Comparison of ENCODE assay signal across 8 cellular contexts in the genomic region with DNA sequence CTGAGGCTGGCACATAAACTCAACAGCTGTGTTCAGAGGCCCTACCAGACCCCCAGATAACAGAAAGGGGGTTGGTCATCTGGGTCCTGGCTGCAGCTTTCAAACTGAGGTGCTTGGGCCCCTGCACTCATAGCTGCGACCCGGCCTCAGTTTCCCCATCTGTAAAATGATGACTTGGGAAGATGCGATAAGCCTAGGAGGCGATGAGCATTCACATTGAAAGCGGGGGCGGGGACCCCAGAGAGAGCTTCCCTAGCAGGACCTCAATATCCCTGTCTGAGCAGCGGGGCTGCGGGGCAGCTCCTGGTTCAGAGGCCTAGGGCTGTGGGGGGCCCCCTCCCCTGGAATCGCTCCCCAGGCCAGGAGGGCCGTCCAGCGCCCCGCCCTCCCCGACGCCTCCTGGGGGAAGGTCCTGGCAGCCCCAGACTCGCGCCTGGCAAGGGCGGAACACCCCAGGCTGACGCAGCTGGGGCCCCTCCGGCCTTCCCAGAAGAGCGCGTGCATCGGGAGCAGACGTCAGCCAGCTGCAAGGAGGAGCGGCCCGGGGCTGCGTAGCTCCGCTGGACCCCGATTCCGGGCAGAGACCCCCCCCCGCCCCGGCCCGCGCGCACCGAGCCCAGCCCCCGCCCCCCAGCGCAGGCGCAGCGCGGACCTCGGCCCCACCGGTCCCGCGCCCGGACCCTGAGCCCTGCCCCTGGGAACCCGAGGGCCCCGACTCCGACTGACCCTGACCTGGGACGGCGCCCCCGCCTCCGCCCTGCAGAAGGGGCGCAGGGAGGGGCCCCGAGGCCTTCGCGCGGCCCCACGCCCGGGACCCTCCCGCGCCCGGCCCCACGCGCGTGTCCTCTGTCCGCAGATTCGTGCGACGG. TPM values are rescaled to one million over a fixed set of nuclear protein-coding genes. Genes with fewer than 3 reads are reported as not detected.
DNase-seq lines count a peak whose midpoint lies in the region; ATAC-seq and TF ChIP-seq lines count a peak whose summit lies in the region.

No MANE protein-coding gene starts in this region.

- peak; percentile 7 for ATAC-seq in GM21717 (IDR thresholded peaks at IDR 0.05; ENCODE audit: unreplicated experiment)

- H3K9me3 ChIP-seq in neural cell (ENCODE audit: low read length): no peaks in the 10 kb centered on the region

- peak overlapping the region; percentile 88 for H3K9ac ChIP-seq in neural cell (ENCODE audit: low read length)

- no peak for TF ChIP-seq RAD21 in neural cell (conservative IDR thresholded peaks at IDR 0.05)

- peak overlapping the region; percentile 62 for H3K27ac ChIP-seq in neural cell (ENCODE audit: low read length)

- TF ChIP-seq CTCF in LNCaP clone FGC (IDR thresholded peaks at IDR 0.05; ENCODE audit: control insufficient read depth, extremely low read depth, insufficient read depth) (no peak), neural cell (IDR thresholded peaks at IDR 0.05; ENCODE audit: poor library complexity, severe bottlenecking) (no peak)

- H3F3A ChIP-seq in neural cell (ENCODE audit: insufficient read depth, low read length, poor library complexity, severe bottlenecking): no peaks in the 10 kb centered on the region

- peak overlapping the region; percentile 62 for H3K4me2 ChIP-seq in neural cell (ENCODE audit: low read length)

- H3K79me2 ChIP-seq in neural cell (replicated peaks; ENCODE audit: insufficient read depth, low read length): no peaks in the 10 kb centered on the region

- H4K20me1 ChIP-seq in neural cell (ENCODE audit: insufficient read depth): no peaks in the 10 kb centered on the region

- H2AFZ ChIP-seq in neural cell (ENCODE audit: low read depth, low read length): no peak overlapping the region

- no peaks in the 10 kb centered on the region for H3K9me2 ChIP-seq in neural cell (ENCODE audit: insufficient read depth, low read length)

- H3K36me3 ChIP-seq in neural cell (ENCODE audit: insufficient read depth, low read length): no peaks in the 10 kb centered on the region

- peak; percentile 63 for TF ChIP-seq EP300 in neural cell (conservative IDR thresholded peaks at IDR 0.05; ENCODE audit: poor library complexity, severe bottlenecking)

- DNase-seq in GF-D8 (lab: John Stamatoyannopoulos, UW): peak; percentile 19
- no peak for DNase-seq in LNCaP clone FGC (ENCODE audit: low read depth)
- peak; percentile 10 for DNase-seq in activated effector memory CD4-positive, alpha-beta T cell treated with Interleukin-2 at 50 U/mL for 16 hours
- peak; percentile 65 for DNase-seq in fibroblast of the conjunctiva (ENCODE audit: low read depth)
- no peak for DNase-seq in NCI-H2029 treated with DMSO at 0.1 percent for 48 hours (lab: John Stamatoyannopoulos, UW)
- DNase-seq in NK-92 (lab: John Stamatoyannopoulos, UW; ENCODE audit: unreplicated experiment): no peak

- H3K4me3 ChIP-seq in LNCaP clone FGC (ENCODE audit: low read depth, low read length) (peak overlapping the region; percentile 59), neural cell (ENCODE audit: low read length) (peak overlapping the region; percentile 85)

- H3K27me3 ChIP-seq in neural cell (ENCODE audit: insufficient read depth, low read depth, low read length): peaks cover 3% of the 10 kb centered on the region

TF ChIP-seq in neural cell, 6 proteins besides CTCF, POLR2A, EP300 and RAD21:
- TF ChIP-seq, protein P1, sequence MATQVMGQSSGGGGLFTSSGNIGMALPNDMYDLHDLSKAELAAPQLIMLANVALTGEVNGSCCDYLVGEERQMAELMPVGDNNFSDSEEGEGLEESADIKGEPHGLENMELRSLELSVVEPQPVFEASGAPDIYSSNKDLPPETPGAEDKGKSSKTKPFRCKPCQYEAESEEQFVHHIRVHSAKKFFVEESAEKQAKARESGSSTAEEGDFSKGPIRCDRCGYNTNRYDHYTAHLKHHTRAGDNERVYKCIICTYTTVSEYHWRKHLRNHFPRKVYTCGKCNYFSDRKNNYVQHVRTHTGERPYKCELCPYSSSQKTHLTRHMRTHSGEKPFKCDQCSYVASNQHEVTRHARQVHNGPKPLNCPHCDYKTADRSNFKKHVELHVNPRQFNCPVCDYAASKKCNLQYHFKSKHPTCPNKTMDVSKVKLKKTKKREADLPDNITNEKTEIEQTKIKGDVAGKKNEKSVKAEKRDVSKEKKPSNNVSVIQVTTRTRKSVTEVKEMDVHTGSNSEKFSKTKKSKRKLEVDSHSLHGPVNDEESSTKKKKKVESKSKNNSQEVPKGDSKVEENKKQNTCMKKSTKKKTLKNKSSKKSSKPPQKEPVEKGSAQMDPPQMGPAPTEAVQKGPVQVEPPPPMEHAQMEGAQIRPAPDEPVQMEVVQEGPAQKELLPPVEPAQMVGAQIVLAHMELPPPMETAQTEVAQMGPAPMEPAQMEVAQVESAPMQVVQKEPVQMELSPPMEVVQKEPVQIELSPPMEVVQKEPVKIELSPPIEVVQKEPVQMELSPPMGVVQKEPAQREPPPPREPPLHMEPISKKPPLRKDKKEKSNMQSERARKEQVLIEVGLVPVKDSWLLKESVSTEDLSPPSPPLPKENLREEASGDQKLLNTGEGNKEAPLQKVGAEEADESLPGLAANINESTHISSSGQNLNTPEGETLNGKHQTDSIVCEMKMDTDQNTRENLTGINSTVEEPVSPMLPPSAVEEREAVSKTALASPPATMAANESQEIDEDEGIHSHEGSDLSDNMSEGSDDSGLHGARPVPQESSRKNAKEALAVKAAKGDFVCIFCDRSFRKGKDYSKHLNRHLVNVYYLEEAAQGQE (IDR thresholded peaks at IDR 0.05; ENCODE audit: borderline replicate concordance): peak; percentile 39
- TF ChIP-seq MXI1 (conservative IDR thresholded peaks at IDR 0.05; ENCODE audit: poor library complexity, severe bottlenecking) (peak; percentile 87), EZH2 (IDR thresholded peaks at IDR 0.05; ENCODE audit: borderline replicate concordance, insufficient read depth, low read length, poor library complexity, severe bottlenecking) (no peak), TAF1 (IDR thresholded peaks at IDR 0.05; ENCODE audit: low read depth) (no peak)
TF ChIP-seq in neural cell: peak in this region for 2.

RNA-seq across cellular contexts. Expression of a gene that starts 3.5 kb away (rescaled TPM):
- polyA plus RNA-seq in neural cell: 3.1 and 6.6 TPM in 2 replicates
- 5.0 and 6.6 TPM in 2 replicates for polyA minus RNA-seq in neural cell

RNA-seq across cellular contexts. Expression of a gene that starts 15.6 kb away (rescaled TPM):
- polyA plus RNA-seq in neural cell: not detected in 2 replicates
- not detected in 2 replicates for polyA minus RNA-seq in neural cell

RNA-seq across cellular contexts. Expression of a gene that starts 16.6 kb away (rescaled TPM):
- 33.7 and 44.8 TPM in 2 replicates for polyA plus RNA-seq in neural cell
- 29.2 and 31.7 TPM in 2 replicates for polyA minus RNA-seq in neural cell

RNA-seq across cellular contexts. Expression of a gene that starts 29.1 kb away (rescaled TPM):
- 74.8 and 87.3 TPM in 2 replicates for polyA plus RNA-seq in neural cell
- polyA minus RNA-seq in neural cell: 141 and 155 TPM in 2 replicates

RNA-seq across cellular contexts. Expression of a gene that starts 40.0 kb away (rescaled TPM):
- polyA plus RNA-seq in neural cell: 0.48 TPM in 1 of 2 replicates, not detected in the other
- polyA minus RNA-seq in neural cell: not detected in 2 replicates

Comparison
In these comparisons a context has a peak if more than half of its experiments do, and no peak if none do; other contexts are left out.
1. DNase-seq: peak in GF-D8 (single experiment), activated effector memory CD4-positive, alpha-beta T cell treated with Interleukin-2 at 50 U/mL for 16 hours (single experiment) and fibroblast of the conjunctiva (single experiment); none in LNCaP clone FGC (single experiment), NCI-H2029 treated with DMSO at 0.1 percent for 48 hours (single experiment) and NK-92 (single experiment).